Comparison of ENCODE assay signal across 10 cellular contexts in the genomic region with DNA sequence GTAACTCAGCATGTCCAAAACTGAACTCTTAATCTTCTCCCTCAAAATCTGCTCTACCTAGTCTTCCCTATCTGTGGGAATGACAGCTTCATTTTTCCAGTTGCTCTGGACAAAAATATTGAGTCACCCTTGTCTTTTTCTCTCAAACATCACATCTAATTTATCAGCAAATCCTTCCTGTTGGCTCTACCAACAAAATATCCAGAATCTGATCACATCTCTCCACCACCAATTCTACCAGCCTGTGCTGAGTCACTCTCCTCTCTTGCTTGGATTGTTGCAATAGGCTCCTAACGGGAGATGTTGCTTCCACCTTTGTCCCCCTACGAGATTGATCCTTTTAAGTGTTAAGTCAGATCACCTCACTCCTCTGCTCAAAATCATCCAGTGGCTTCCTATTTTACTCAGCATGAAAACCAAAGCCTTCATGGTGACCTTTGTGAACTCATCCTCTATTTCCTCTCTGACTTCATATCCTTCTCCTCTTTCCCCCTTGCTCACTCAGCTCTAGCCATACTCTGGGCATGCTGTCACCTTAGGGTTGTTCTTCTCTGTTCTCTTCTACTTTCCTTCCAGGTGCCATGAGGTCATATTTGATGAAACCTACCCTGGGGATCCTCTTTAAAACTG. TPM values are rescaled to one million over a fixed set of nuclear protein-coding genes. Genes with fewer than 3 reads are reported as not detected.
DNase-seq lines count a peak whose midpoint lies in the region; ATAC-seq, FAIRE-seq and TF ChIP-seq lines count a peak whose summit lies in the region.
"Had no signal": no experiment of that assay in that cellular context is flagged by ENCODE, and none has a peak within 500 bp of the region (broad histone marks: within the 10 kb centered on the region; RNA-seq: fewer than 3 reads in every experiment).

No MANE protein-coding gene starts in this region.

- WGBS in A549 (ENCODE audit: missing lambda C conversion rate): 25% methylated on average over 2 of the region's 2 CpGs
- 0% methylated on average over 2 of the region's 2 CpGs for WGBS in K562 (ENCODE audit: insufficient coverage, low coverage, missing lambda C conversion rate)
- no CpG with 5 or more reads among the region's 2 CpGs for WGBS in neuronal stem cell (ENCODE audit: extremely low coverage in 2 of 2, insufficient read length in 2 of 2, insufficient replicate concordance in 1 of 2), 2 donors
- WGBS in upper lobe of left lung, 2 donors: 56 to 60% methylated on average over 2 of the region's 2 CpGs

- no peaks in the 10 kb centered on the region for H4K20me1 ChIP-seq in K562 (replicated peaks; ENCODE audit: control insufficient read depth, insufficient read depth, low read length)

- H2BK5ac ChIP-seq in neuronal stem cell (ENCODE audit: low read length): no peak overlapping the region

- H3K27ac ChIP-seq in A549: peak overlapping the region; percentile 19 to 61; a peak in 5 of 6 replicates
- no peak overlapping the region for H3K27ac ChIP-seq in K562 (ENCODE audit: extremely low read depth, low read depth, low read length)
- H3K27ac ChIP-seq in neuronal stem cell (replicated peaks; ENCODE audit: low read length): no peak overlapping the region
- H3K27ac ChIP-seq in upper lobe of left lung: no peak overlapping the region

- no peak overlapping the region for H3K4ac ChIP-seq in neuronal stem cell (ENCODE audit: low read length)

- H3K36me3 ChIP-seq in K562 (ENCODE audit: control insufficient read depth, insufficient read depth, low read length): no peaks in the 10 kb centered on the region
- no peaks in the 10 kb centered on the region for H3K36me3 ChIP-seq in neuronal stem cell (replicated peaks in 1 of 2; ENCODE audit: control insufficient read depth in 2 of 2, insufficient read depth in 2 of 2, low read length in 2 of 2)
- no peaks in the 10 kb centered on the region for H3K36me3 ChIP-seq in upper lobe of left lung

- H2AFZ ChIP-seq in K562 (ENCODE audit: low read depth, low read length) (no peak overlapping the region), neuronal stem cell (ENCODE audit: low read length) (no peak overlapping the region)

- H3K9me3 ChIP-seq in A549 (no peaks in the 10 kb centered on the region), K562 (replicated peaks; ENCODE audit: control insufficient read depth, insufficient read depth, low read depth, low read length) (no peaks in the 10 kb centered on the region), neuronal stem cell (replicated peaks in 1 of 2; ENCODE audit: control insufficient read depth in 2 of 2, insufficient read depth in 1 of 2, low read depth in 1 of 2, low read length in 2 of 2) (peaks cover 0 to 2% of the 10 kb centered on the region in 2 donors), upper lobe of left lung (peaks cover 0 to 4% (median 0%) of the 10 kb centered on the region in 4 donors)

- H4K8ac ChIP-seq in neuronal stem cell (ENCODE audit: low read depth, low read length): no peak overlapping the region

- no peaks in the 10 kb centered on the region for H3K79me1 ChIP-seq in neuronal stem cell (ENCODE audit: low read depth, low read length)

- intact Hi-C loops in K562 (cut with micrococcal nuclease): no loop called here

- no peak overlapping the region for H3K18ac ChIP-seq in neuronal stem cell (ENCODE audit: low read length)

- no peak for TF ChIP-seq CTCF in A549 (IDR thresholded peaks at IDR 0.05)
- no peak for TF ChIP-seq CTCF in K562 (IDR thresholded peaks at IDR 0.05 in 2 of 3, conservative IDR thresholded peaks at IDR 0.05 in 1 of 3; ENCODE audit: insufficient read depth in 2 of 3, low read depth in 1 of 3, low read length in 3 of 3)
- TF ChIP-seq CTCF in upper lobe of left lung (IDR thresholded peaks at IDR 0.05): no peak

- no peak overlapping the region for H3K23ac ChIP-seq in neuronal stem cell (ENCODE audit: low read depth, low read length, poor library complexity)

- H2BK12ac ChIP-seq in neuronal stem cell (ENCODE audit: low read length): no peak overlapping the region

- no peaks in the 10 kb centered on the region for H3K79me2 ChIP-seq in K562 (ENCODE audit: control insufficient read depth, insufficient read depth, low read length)

- DNase-seq in A549 (ENCODE audit: low read depth in 1 of 2, low spot score in 1 of 2) (peak in 1 of 2 experiments; percentile 36), LHCN-M2 (ENCODE audit: low read depth) (peak; percentile 32), K562 (ENCODE audit: extremely low read depth in 1 of 4, low spot score in 3 of 4) (no peak), neuronal stem cell (ENCODE audit: low spot score) (no peak), upper lobe of left lung (no peak)
- DNase-seq in activated CD8-positive, alpha-beta memory T cell treated with anti-CD3 and anti-CD28 coated beads for 24 hours: no peak
- DNase-seq: KG1; stimulated activated CD4-positive, alpha-beta T cell treated with anti-CD3 and anti-CD28 coated beads, Interleukin-4, amount 100 ng/mL, for 24 hours had no signal

- no peak overlapping the region for H2BK120ac ChIP-seq in neuronal stem cell (ENCODE audit: low read depth, low read length)

- in situ Hi-C loops in K562 (cut with MboI): no loop called here

- ATAC-seq in A549: peak in 1 of 2 experiments; percentile 31; a peak in 2 of 6 replicates
- ATAC-seq in GM19395 (IDR thresholded peaks at IDR 0.05; ENCODE audit: unreplicated experiment): peak; percentile 51
- no peak for ATAC-seq in K562
- no peak for ATAC-seq in GM19035 (IDR thresholded peaks at IDR 0.05; ENCODE audit: unreplicated experiment)
- no peak for ATAC-seq in upper lobe of left lung (ENCODE audit: low FRiP score in 2 of 2)

- H3K9ac ChIP-seq in K562 (ENCODE audit: insufficient read depth in 1 of 2, low read depth in 2 of 2, low read length in 2 of 2) (no peak overlapping the region), neuronal stem cell (ENCODE audit: low read depth, low read length, poor library complexity) (no peak overlapping the region)

- CTCF ChIA-PET in A549 (lab: Yijun Ruan, JAX) (interaction anchor here (0.9 to 9.6 kb wide), 8 partner anchors 8 to 368 kb away, joined by 3 to 251 read pairs (median 6); no protein-coding TSS in a partner anchor), K562 (lab: Yijun Ruan, JAX; ENCODE audit: low intra/inter-chr PET ratio) (no interaction called here)

- no TSS peak for BruUV-seq in K562 (replicated peaks; lab: Mats Ljungman, UMichigan)

- TF ChIP-seq RAD21 in A549 (conservative IDR thresholded peaks at IDR 0.05 in 1 of 2, IDR thresholded peaks at IDR 0.05 in 1 of 2) (no peak), K562 (CRISPR knock-in tag; conservative IDR thresholded peaks at IDR 0.05 in 1 of 2, IDR thresholded peaks at IDR 0.05 in 1 of 2) (no peak)

- H3K4me1 ChIP-seq in A549 (peaks cover 13% of the 10 kb centered on the region; the same call in 2 of the 3 replicates), K562 (replicated peaks in 1 of 2; ENCODE audit: control insufficient read depth in 2 of 2, insufficient read depth in 2 of 2, low read length in 2 of 2) (peaks cover 0 to 4% of the 10 kb centered on the region in 2 experiments; a peak in 1 of 5 replicates), neuronal stem cell (ENCODE audit: control insufficient read depth in 2 of 2, insufficient read depth in 1 of 2, low read depth in 1 of 2, low read length in 2 of 2) (peaks cover 2 to 10% of the 10 kb centered on the region in 2 donors), upper lobe of left lung (peaks cover 0 to 6% (median 4%) of the 10 kb centered on the region in 4 donors)

- H3K27me3 ChIP-seq in K562 (ENCODE audit: control insufficient read depth in 2 of 2, insufficient read depth in 2 of 2, low read length in 2 of 2): peaks cover 7 to 10% of the 10 kb centered on the region in 2 experiments; a peak in 4 of 5 replicates
- peaks cover 0 to 30% (median 4%) of the 10 kb centered on the region in 3 experiments for H3K27me3 ChIP-seq in neuronal stem cell (ENCODE audit: control insufficient read depth in 3 of 3, insufficient read depth in 3 of 3, low read depth in 1 of 3, low read length in 3 of 3)
- H3K27me3 ChIP-seq in upper lobe of left lung: peaks cover 0 to 4% (median 0%) of the 10 kb centered on the region in 4 donors

- H3K4me3 ChIP-seq in A549 (no peak overlapping the region), K562 (no peak overlapping the region), neuronal stem cell (ENCODE audit: low read length in 2 of 2) (no peak overlapping the region), upper lobe of left lung (no peak overlapping the region)

- TF ChIP-seq EP300 in A549 (IDR thresholded peaks at IDR 0.05) (no peak), K562 (IDR thresholded peaks at IDR 0.05; ENCODE audit: low read length) (no peak), upper lobe of left lung (IDR thresholded peaks at IDR 0.05) (no peak)

- POLR2A ChIA-PET in A549 (lab: Yijun Ruan, JAX) (no interaction called here), K562 (lab: Yijun Ruan, JAX) (interaction anchor here (1.3 to 1.4 kb wide), 2 partner anchors 10 to 68 kb away, joined by 3 to 4 read pairs; no protein-coding TSS in a partner anchor)

- H2BK15ac ChIP-seq in neuronal stem cell (ENCODE audit: low read length): no peak overlapping the region

- H3K14ac ChIP-seq in neuronal stem cell (ENCODE audit: low read length): no peak overlapping the region

- H3K4me2 ChIP-seq in A549 (peak overlapping the region; percentile 44), K562 (ENCODE audit: insufficient read depth, low read length) (no peak overlapping the region), neuronal stem cell (ENCODE audit: insufficient read depth, low read length, poor library complexity, severe bottlenecking) (no peak overlapping the region)

- TF ChIP-seq POLR2A in A549 (IDR thresholded peaks at IDR 0.05; ENCODE audit: low read length) (no peak), K562 (conservative IDR thresholded peaks at IDR 0.05) (no peak), upper lobe of left lung (IDR thresholded peaks at IDR 0.05) (no peak)

- no peak for FAIRE-seq in A549 (lab: Jason Lieb, UNC)
- FAIRE-seq in K562 (lab: Jason Lieb, UNC): no peak

- no peak overlapping the region for H2AK5ac ChIP-seq in neuronal stem cell (ENCODE audit: low read depth, low read length)

- no peaks in the 10 kb centered on the region for H3K9me1 ChIP-seq in K562 (ENCODE audit: control insufficient read depth, insufficient read depth, low read length)

- H4K91ac ChIP-seq in neuronal stem cell (ENCODE audit: low read depth, low read length, poor library complexity): no peak overlapping the region

RNA-seq across cellular contexts. Expression of a gene that starts 21.5 kb away (rescaled TPM):
- polyA plus RNA-seq in A549 (2011; rRNA removed) (54.9 and 57.7 TPM in 2 replicates), A549 (2017; fragmentation: RNase III; extraction: RNeasy Plus Mini Kit Qiagen cat#74134 plus additional on column Dnase treatment) (32.3 to 32.9 TPM (median 32.3 TPM) in 3 replicates), K562 (2011; rRNA removed) (59.7 and 81.3 TPM in 2 replicates), K562 (2014; fragmentation: Illumina TruSeq; extraction: Trizol) (49.3 and 52.3 TPM in 2 replicates), K562 (2014; fragmentation: Nextera tagmentation; extraction: Ambion mirVana) (10 to 100 TPM; 13.8 to 16.6 TPM), K562 (2014; rRNA removed) (38.2 and 39.9 TPM in 2 replicates)
- 22.9 and 26.2 TPM in 2 replicates for polyA plus RNA-seq in A549 (2012; cell fraction: cytosol; rRNA removed)
- polyA plus RNA-seq in A549 (2012; cell fraction: nucleus; rRNA removed): 14.2 and 21.0 TPM in 2 replicates
- 17.8 and 19.0 TPM in 2 replicates for polyA minus RNA-seq in A549 (2011; rRNA and poly(A)+ RNA removed)
- total RNA-seq in LHCN-M2 (2014; rRNA removed) (30.5 and 42.4 TPM in 2 replicates), K562 (2014; rRNA removed) (39.9 and 42.7 TPM in 2 replicates), K562 (2014; rRNA removed; fragmentation: Illumina TruSeq; extraction: Trizol) (48.2 and 50.5 TPM in 2 replicates), K562 (2015; rRNA removed; fragmentation: Illumina TruSeq; extraction: Trizol) (50.2 and 51.6 TPM in 2 replicates), K562 (2021) (33.6 and 36.5 TPM in 2 replicates), upper lobe of left lung (10 to 100 TPM; 22.6 to 52.9 (median 34.8) TPM)
- polyA plus RNA-seq in LHCN-M2 (2012): 30.1 TPM
- 31.0 and 35.4 TPM in 2 replicates for total RNA-seq in K562 (2011; cell fraction: chromatin; rRNA removed; ENCODE audit: low replicate concordance)
- total RNA-seq in K562 (2011; cell fraction: nucleolus; rRNA removed): 16.8 and 19.5 TPM in 2 replicates
- total RNA-seq in K562 (2011; cell fraction: nucleoplasm; rRNA removed): 26.3 and 36.2 TPM in 2 replicates
- polyA plus RNA-seq in K562 (2011; cell fraction: cytosol; rRNA removed): 24.1 and 32.1 TPM in 2 replicates
- polyA plus RNA-seq in K562 (2011; cell fraction: nucleus; rRNA removed): 74.1 and 86.5 TPM in 2 replicates
- polyA plus RNA-seq in K562 (2012): 38.9 and 44.6 TPM in 2 replicates
- 39.9 and 41.4 TPM in 2 replicates for polyA minus RNA-seq in K562 (2011; rRNA and poly(A)+ RNA removed)
- 15.2 and 16.8 TPM in 2 replicates for polyA minus RNA-seq in K562 (2011; cell fraction: cytosol; rRNA and poly(A)+ RNA removed)
- polyA minus RNA-seq in K562 (2011; cell fraction: nucleus; rRNA and poly(A)+ RNA removed): 17.0 and 23.4 TPM in 2 replicates
- polyA plus RNA-seq in neuronal stem cell (2013, experiment 1 of 2): 14.4 TPM
- 14.7 TPM for polyA plus RNA-seq in neuronal stem cell (2013, experiment 2 of 2)

Comparison
In these comparisons a context has a peak if more than half of its experiments do, and no peak if none do; other contexts are left out.
1. H3K27ac ChIP-seq: peak in A549 (2 of 2); none in K562 (single experiment), neuronal stem cell (single experiment) and upper lobe of left lung (0 of 4).